Comparison of ENCODE assay signal across 1 cellular context in the genomic region with DNA sequence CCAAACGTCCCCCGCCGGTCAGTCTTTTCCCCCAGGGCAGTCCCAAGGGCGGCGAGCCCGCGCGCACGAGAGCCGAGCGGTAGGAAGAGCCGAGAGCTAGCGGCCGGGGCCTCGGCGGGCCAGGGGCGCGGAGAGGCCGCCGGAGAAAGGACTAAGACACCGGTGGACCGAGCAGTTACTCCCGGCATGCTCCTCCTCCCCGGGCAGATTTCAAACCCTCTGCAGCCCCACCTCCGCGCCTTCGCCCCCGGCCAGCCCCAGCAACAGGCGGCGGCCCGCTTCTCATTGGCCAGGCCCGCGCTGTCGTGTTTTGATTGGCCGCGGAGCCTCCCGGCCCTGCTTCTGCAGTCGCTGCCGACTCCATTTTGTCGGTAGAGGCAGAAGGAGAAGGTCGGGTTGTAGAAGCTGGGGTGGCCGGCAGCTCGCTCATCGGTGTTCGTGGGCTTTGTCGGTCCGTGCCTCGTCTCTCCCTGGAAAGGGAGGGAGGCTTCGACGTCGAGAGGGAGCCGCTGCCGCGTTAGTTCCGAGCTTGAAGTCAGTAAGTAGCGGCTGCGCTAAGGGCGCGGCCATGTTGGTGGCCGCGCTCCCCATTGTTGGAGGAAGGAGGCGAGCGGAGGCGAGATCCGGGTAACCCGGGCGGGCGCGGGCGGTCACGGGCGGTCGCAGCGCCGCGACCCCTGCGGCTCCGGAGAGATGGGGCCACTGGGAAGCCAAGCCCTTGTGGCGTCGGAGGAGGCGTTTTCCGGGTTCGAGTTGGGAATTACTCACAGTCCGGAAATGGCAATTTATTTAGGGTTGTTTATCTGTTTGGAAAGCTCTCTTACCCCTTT.
TF ChIP-seq lines count a peak whose summit lies in the region.

A gene with protein sequence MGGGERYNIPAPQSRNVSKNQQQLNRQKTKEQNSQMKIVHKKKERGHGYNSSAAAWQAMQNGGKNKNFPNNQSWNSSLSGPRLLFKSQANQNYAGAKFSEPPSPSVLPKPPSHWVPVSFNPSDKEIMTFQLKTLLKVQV (plus strand): TSS at position 368 of the 830 bp plus-strand sequence. CDS start 1,630 bp downstream, outside the sequence.

TF ChIP-seq in HepG2, 621 proteins besides CTCF, POLR2A, EP300 and RAD21 (continued from another document and continues in another):
- no peak for TF ChIP-seq AKNA (CRISPR knock-in tag; IDR thresholded peaks at IDR 0.05; ENCODE audit: borderline replicate concordance)
- TF ChIP-seq ISX (CRISPR knock-in tag; conservative IDR thresholded peaks at IDR 0.05) = no peak
- peak; percentile 71; the same call in 1 of the 2 replicates for TF ChIP-seq ZHX1 (CRISPR knock-in tag; IDR thresholded peaks at IDR 0.05; ENCODE audit: low read depth)
- TF ChIP-seq ARID2 (CRISPR knock-in tag; IDR thresholded peaks at IDR 0.05; ENCODE audit: borderline replicate concordance) = peak; percentile 93
- TF ChIP-seq PHF5A (CRISPR knock-in tag; IDR thresholded peaks at IDR 0.05; ENCODE audit: low read depth, unreplicated experiment) = no peak
- no peak for TF ChIP-seq ZNF367 (CRISPR knock-in tag; IDR thresholded peaks at IDR 0.05; ENCODE audit: borderline replicate concordance)
- TF ChIP-seq ZNF619 (CRISPR knock-in tag; IDR thresholded peaks at IDR 0.05) = peak; percentile 34; the same call in 1 of the 2 replicates
- no peak for TF ChIP-seq MBD4 (IDR thresholded peaks at IDR 0.05; ENCODE audit: borderline replicate concordance, low read length)
- TF ChIP-seq ZFP41 (CRISPR knock-in tag; IDR thresholded peaks at IDR 0.05; ENCODE audit: borderline replicate concordance) = no peak
- TF ChIP-seq TBL1XR1 (IDR thresholded peaks at IDR 0.05; ENCODE audit: borderline replicate concordance, low read length, partially characterized antibody) = peak; percentile 30
- no peak; the same call in 1 of the 2 replicates for TF ChIP-seq NR2F2 (IDR thresholded peaks at IDR 0.05; ENCODE audit: borderline replicate concordance, low read depth)
- TF ChIP-seq TRAFD1 (CRISPR knock-in tag; IDR thresholded peaks at IDR 0.05; ENCODE audit: borderline replicate concordance) = no peak
- TF ChIP-seq, protein P1, sequence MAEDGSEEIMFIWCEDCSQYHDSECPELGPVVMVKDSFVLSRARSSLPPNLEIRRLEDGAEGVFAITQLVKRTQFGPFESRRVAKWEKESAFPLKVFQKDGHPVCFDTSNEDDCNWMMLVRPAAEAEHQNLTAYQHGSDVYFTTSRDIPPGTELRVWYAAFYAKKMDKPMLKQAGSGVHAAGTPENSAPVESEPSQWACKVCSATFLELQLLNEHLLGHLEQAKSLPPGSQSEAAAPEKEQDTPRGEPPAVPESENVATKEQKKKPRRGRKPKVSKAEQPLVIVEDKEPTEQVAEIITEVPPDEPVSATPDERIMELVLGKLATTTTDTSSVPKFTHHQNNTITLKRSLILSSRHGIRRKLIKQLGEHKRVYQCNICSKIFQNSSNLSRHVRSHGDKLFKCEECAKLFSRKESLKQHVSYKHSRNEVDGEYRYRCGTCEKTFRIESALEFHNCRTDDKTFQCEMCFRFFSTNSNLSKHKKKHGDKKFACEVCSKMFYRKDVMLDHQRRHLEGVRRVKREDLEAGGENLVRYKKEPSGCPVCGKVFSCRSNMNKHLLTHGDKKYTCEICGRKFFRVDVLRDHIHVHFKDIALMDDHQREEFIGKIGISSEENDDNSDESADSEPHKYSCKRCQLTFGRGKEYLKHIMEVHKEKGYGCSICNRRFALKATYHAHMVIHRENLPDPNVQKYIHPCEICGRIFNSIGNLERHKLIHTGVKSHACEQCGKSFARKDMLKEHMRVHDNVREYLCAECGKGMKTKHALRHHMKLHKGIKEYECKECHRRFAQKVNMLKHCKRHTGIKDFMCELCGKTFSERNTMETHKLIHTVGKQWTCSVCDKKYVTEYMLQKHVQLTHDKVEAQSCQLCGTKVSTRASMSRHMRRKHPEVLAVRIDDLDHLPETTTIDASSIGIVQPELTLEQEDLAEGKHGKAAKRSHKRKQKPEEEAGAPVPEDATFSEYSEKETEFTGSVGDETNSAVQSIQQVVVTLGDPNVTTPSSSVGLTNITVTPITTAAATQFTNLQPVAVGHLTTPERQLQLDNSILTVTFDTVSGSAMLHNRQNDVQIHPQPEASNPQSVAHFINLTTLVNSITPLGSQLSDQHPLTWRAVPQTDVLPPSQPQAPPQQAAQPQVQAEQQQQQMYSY (CRISPR knock-in tag; IDR thresholded peaks at IDR 0.05) = no peak
- TF ChIP-seq ZNF740 (CRISPR knock-in tag; IDR thresholded peaks at IDR 0.05) = no peak
- no peak for TF ChIP-seq MNT (IDR thresholded peaks at IDR 0.05)
- TF ChIP-seq IRX3 (CRISPR knock-in tag; IDR thresholded peaks at IDR 0.05; ENCODE audit: borderline replicate concordance, low read depth) = 0 out of 2 replicates have a peak, but pooled peaks have one; percentile 37
- TF ChIP-seq ATF7 (IDR thresholded peaks at IDR 0.05) = no peak
- TF ChIP-seq ATF7 (CRISPR knock-in tag; IDR thresholded peaks at IDR 0.05) = peak; percentile 23; the same call in 1 of the 2 replicates
- 0 out of 2 replicates have a peak, but pooled peaks have one; percentile 49 for TF ChIP-seq STAT5B (CRISPR knock-in tag; IDR thresholded peaks at IDR 0.05)
- TF ChIP-seq, protein P2, sequence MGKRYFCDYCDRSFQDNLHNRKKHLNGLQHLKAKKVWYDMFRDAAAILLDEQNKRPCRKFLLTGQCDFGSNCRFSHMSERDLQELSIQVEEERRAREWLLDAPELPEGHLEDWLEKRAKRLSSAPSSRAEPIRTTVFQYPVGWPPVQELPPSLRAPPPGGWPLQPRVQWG (CRISPR knock-in tag; IDR thresholded peaks at IDR 0.05; ENCODE audit: borderline replicate concordance, low read depth) = no peak
- no peak for TF ChIP-seq SP1 (IDR thresholded peaks at IDR 0.05)
- peak; percentile 61; the same call in 1 of the 2 replicates for TF ChIP-seq SP1 (CRISPR knock-in tag; IDR thresholded peaks at IDR 0.05)
- no peak for TF ChIP-seq CENPBD1 (CRISPR knock-in tag; IDR thresholded peaks at IDR 0.05; ENCODE audit: borderline replicate concordance, low read depth)
- peak; percentile 86 for TF ChIP-seq IRF2 (CRISPR knock-in tag; IDR thresholded peaks at IDR 0.05)
- TF ChIP-seq SMARCE1 (IDR thresholded peaks at IDR 0.05; ENCODE audit: borderline replicate concordance) = no peak
- TF ChIP-seq MIER2 (CRISPR knock-in tag; IDR thresholded peaks at IDR 0.05) = 0 out of 2 replicates have a peak, but pooled peaks have one; percentile 30
- 0 out of 2 replicates have a peak, but pooled peaks have one; percentile 44 for TF ChIP-seq MEIS2 (CRISPR knock-in tag; IDR thresholded peaks at IDR 0.05)
- no peak for TF ChIP-seq ZNF703 (CRISPR knock-in tag; IDR thresholded peaks at IDR 0.05; ENCODE audit: borderline replicate concordance)
- TF ChIP-seq ZNF33A (CRISPR knock-in tag; IDR thresholded peaks at IDR 0.05; ENCODE audit: borderline replicate concordance) = no peak
- TF ChIP-seq THYN1 (CRISPR knock-in tag; IDR thresholded peaks at IDR 0.05; ENCODE audit: borderline replicate concordance, low read depth) = no peak
- 0 out of 2 replicates have a peak, but pooled peaks have one; percentile 33 for TF ChIP-seq HOMEZ (CRISPR knock-in tag; IDR thresholded peaks at IDR 0.05; ENCODE audit: low read depth)
- TF ChIP-seq ZNF232 (CRISPR knock-in tag; IDR thresholded peaks at IDR 0.05; ENCODE audit: borderline replicate concordance) = no peak; the same call in 1 of the 2 replicates
